In the genomic region with DNA sequence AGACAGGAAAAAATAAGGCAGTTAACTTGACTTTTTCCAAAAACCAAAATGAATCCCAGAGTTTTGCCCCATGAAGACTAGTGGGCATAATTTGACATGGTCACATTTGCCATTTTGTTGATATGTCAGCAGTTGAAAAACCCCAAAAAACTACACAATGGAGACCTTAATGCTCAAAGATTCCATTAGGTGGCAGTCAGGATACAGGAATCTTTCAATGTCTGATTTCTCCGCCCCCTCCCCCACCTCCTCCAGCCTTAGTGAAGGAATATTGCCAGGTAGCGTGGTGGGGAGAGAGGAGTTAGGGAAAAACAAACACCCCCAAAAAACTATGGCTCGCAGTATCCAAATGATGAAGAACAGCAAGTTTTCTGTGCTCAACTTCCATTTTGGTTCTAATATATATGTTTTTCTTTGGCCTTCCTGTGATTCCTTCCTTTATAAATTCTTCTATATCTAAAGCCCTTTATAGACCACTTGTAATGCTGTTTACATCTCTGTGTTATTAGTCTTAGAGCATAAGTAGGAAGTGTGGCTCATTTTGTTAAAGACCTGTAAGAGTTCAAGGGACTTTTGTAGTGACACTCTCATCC, we compare ENCODE assay signal across 1 cellular context.
TF ChIP-seq lines count a peak whose summit lies in the region.

No MANE protein-coding gene starts in this region.

TF ChIP-seq in GM12878, 131 proteins besides CTCF, POLR2A, EP300 and RAD21 (continued from another document):
- TF ChIP-seq SIN3A (IDR thresholded peaks at IDR 0.05; ENCODE audit: low read depth, low read length) (no peak), DPF2 (IDR thresholded peaks at IDR 0.05) (no peak), NFXL1 (IDR thresholded peaks at IDR 0.05; ENCODE audit: borderline replicate concordance) (no peak), ZNF384 (IDR thresholded peaks at IDR 0.05; ENCODE audit: borderline replicate concordance, low read depth, low read length) (no peak), POLR2AphosphoS2 (IDR thresholded peaks at IDR 0.05; ENCODE audit: low read depth, low read length) (no peak), IRF3 (IDR thresholded peaks at IDR 0.05) (no peak), ZBED1 (IDR thresholded peaks at IDR 0.05; ENCODE audit: borderline replicate concordance) (no peak), ZBTB33 (IDR thresholded peaks at IDR 0.05) (no peak), IKZF2 (IDR thresholded peaks at IDR 0.05) (peak; percentile 59 to 68), NR2F1 (conservative IDR thresholded peaks at IDR 0.05) (no peak), SIX5 (IDR thresholded peaks at IDR 0.05; ENCODE audit: low read depth, low read length, severe bottlenecking) (no peak)
- TF ChIP-seq, protein P1, sequence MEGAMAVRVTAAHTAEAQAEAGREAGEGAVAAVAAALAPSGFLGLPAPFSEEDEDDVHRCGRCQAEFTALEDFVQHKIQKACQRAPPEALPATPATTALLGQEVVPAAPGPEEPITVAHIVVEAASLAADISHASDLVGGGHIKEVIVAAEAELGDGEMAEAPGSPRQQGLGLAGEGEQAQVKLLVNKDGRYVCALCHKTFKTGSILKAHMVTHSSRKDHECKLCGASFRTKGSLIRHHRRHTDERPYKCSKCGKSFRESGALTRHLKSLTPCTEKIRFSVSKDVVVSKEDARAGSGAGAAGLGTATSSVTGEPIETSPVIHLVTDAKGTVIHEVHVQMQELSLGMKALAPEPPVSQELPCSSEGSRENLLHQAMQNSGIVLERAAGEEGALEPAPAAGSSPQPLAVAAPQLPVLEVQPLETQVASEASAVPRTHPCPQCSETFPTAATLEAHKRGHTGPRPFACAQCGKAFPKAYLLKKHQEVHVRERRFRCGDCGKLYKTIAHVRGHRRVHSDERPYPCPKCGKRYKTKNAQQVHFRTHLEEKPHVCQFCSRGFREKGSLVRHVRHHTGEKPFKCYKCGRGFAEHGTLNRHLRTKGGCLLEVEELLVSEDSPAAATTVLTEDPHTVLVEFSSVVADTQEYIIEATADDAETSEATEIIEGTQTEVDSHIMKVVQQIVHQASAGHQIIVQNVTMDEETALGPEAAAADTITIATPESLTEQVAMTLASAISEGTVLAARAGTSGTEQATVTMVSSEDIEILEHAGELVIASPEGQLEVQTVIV (IDR thresholded peaks at IDR 0.05; ENCODE audit: borderline replicate concordance, partially characterized antibody): no peak
- TF ChIP-seq, protein P2, sequence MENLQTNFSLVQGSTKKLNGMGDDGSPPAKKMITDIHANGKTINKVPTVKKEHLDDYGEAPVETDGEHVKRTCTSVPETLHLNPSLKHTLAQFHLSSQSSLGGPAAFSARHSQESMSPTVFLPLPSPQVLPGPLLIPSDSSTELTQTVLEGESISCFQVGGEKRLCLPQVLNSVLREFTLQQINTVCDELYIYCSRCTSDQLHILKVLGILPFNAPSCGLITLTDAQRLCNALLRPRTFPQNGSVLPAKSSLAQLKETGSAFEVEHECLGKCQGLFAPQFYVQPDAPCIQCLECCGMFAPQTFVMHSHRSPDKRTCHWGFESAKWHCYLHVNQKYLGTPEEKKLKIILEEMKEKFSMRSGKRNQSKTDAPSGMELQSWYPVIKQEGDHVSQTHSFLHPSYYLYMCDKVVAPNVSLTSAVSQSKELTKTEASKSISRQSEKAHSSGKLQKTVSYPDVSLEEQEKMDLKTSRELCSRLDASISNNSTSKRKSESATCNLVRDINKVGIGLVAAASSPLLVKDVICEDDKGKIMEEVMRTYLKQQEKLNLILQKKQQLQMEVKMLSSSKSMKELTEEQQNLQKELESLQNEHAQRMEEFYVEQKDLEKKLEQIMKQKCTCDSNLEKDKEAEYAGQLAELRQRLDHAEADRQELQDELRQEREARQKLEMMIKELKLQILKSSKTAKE (IDR thresholded peaks at IDR 0.05; ENCODE audit: low read depth, poor library complexity, severe bottlenecking): peak; percentile 73
